Comparison of ENCODE assay signal across 8 cellular contexts in the genomic region with DNA sequence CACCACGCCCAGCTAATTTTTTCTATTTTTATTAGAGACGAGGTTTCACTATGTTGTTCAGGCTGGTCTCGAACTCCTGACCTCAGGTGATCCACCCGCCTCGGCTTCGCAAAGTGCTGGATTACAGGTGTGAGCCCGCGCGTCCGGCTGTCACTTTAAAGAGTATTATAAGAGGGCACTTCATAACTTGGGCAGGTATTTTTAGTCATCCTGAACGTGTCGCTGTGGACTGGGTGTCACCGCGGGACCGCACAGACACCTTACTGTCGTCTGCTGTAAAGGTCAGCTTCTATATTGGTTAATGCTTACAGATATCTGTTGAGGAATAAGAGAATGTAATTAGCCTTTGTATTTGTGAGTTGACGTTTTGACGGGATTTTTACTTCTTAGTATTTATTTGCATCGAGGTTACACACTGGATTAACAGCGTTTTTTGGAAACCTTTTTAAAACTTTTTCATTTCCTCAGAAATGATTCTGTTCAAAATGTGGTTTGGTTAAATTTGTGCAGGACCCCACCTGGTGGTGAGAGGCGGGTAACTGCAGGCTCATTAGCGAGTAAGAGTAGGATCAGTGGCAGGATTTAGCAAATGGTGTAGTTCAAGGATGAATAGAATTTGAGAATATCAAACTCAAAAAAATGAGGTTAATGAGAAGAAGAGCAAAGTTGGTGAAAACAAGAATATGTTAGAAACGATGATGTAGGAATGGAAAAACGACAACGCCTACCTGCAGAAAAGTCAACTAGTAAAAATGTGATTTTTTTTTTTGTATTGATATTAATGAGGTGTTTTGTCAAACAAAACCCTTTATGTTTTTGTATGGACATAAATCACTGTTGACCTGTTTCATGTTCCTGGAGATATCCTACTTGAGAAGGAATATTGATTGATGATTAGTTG. TPM values are rescaled to one million over a fixed set of nuclear protein-coding genes. Genes with fewer than 3 reads are reported as not detected.
DNase-seq lines count a peak whose midpoint lies in the region; ATAC-seq lines count a peak whose summit lies in the region.

No MANE protein-coding gene starts in this region.

- H3K36me3 ChIP-seq in HUES64 (ENCODE audit: insufficient read depth, low read length): peaks cover 7% of the 10 kb centered on the region

- in situ Hi-C loops in SK-MEL-5 (cut with HindIII; ENCODE audit: low pct_unique_long_range_greater_than_20kb, low sequenced_read_pairs): no loop called here

- intact Hi-C loops in posterior cingulate gyrus (cut with DNase I): loop anchor here (10.0 kb wide), 3 partner anchors 65 to 395 kb away; partner anchors contain the start of genes NOM1 and UBE3C

- peaks cover 8% of the 10 kb centered on the region for H3K4me1 ChIP-seq in HUES64 (ENCODE audit: insufficient read depth, low read length)

- no peak overlapping the region for H3K9ac ChIP-seq in HUES64 (ENCODE audit: low read depth, low read length)

- DNase-seq in NCI-H524 (lab: John Stamatoyannopoulos, UW) (peak; percentile 46 to 64), NCI-H524 treated with DMSO at 0.1 percent for 48 hours (lab: John Stamatoyannopoulos, UW) (no peak), SK-MEL-5 (ENCODE audit: low read depth, low spot score) (peak; percentile 88), glomerular visceral epithelial cell (ENCODE audit: extremely low spot score) (peak; percentile 70), posterior cingulate gyrus (peak in 9 of 10 donors; percentile 36 to 94 (median 64))
- DNase-seq in activated naive CD4-positive, alpha-beta T cell treated with anti-CD3 and anti-CD28 coated beads, Interleukin-2, amount 50 U/mL, for 72 hours (ENCODE audit: low spot score in 2 of 2): peak in 1 of 2 donors; percentile 70

- peaks cover 15 to 21% of the 10 kb centered on the region in 2 donors for H3K36me3 Mint-ChIP-seq in activated naive CD4-positive, alpha-beta T cell treated with anti-CD3 and anti-CD28 coated beads, Interleukin-2, amount 50 U/mL, for 72 hours

- no peaks in the 10 kb centered on the region for H3K9me3 Mint-ChIP-seq in activated naive CD4-positive, alpha-beta T cell treated with anti-CD3 and anti-CD28 coated beads, Interleukin-2, amount 50 U/mL, for 72 hours

- ATAC-seq in activated naive CD4-positive, alpha-beta T cell treated with anti-CD3 and anti-CD28 coated beads, Interleukin-2, amount 50 U/mL, for 72 hours: no peak
- no peak for ATAC-seq in GM21447 (IDR thresholded peaks at IDR 0.05; ENCODE audit: unreplicated experiment)

- H3K4me3 ChIP-seq in HUES64 (ENCODE audit: low read length): peak overlapping the region; percentile 99

- no peaks in the 10 kb centered on the region for H3K9me3 ChIP-seq in HUES64 (ENCODE audit: insufficient read depth, low read depth, low read length)

- H3K27ac ChIP-seq in HUES64 (ENCODE audit: low read depth, low read length): no peak overlapping the region

- WGBS in HUES64: 51% methylated on average over 25 of the region's 25 CpGs

- H3K27me3 ChIP-seq in HUES64 (ENCODE audit: insufficient read depth, low read length): no peaks in the 10 kb centered on the region

- peak overlapping the region; percentile 31 to 85 for H3K27ac Mint-ChIP-seq in activated naive CD4-positive, alpha-beta T cell treated with anti-CD3 and anti-CD28 coated beads, Interleukin-2, amount 50 U/mL, for 72 hours

RNA-seq across cellular contexts. Expression of gene DNAJB6, which starts 3.2 kb away (rescaled TPM):
- polyA plus RNA-seq in HUES64 (2013, experiment 1 of 2): 159 TPM
- 166 TPM for polyA plus RNA-seq in HUES64 (2013, experiment 2 of 2)
- 120 and 132 TPM in 2 replicates for total RNA-seq in SK-MEL-5 (2014; rRNA removed; shearing (Covaris generic))
- polyA plus RNA-seq in SK-MEL-5 (2015; cell fraction: cytosol; rRNA removed): 143 and 154 TPM in 2 replicates
- polyA plus RNA-seq in SK-MEL-5 (2015; cell fraction: nucleus; rRNA removed): 108 and 143 TPM in 2 replicates
- total RNA-seq in activated naive CD4-positive, alpha-beta T cell treated with anti-CD3 and anti-CD28 coated beads, Interleukin-2, amount 50 U/mL, for 72 hours: 10 to 100 TPM; 71.7 to 74.9 TPM
